ENCODE assay signal across 8 cellular contexts in the genomic region with DNA sequence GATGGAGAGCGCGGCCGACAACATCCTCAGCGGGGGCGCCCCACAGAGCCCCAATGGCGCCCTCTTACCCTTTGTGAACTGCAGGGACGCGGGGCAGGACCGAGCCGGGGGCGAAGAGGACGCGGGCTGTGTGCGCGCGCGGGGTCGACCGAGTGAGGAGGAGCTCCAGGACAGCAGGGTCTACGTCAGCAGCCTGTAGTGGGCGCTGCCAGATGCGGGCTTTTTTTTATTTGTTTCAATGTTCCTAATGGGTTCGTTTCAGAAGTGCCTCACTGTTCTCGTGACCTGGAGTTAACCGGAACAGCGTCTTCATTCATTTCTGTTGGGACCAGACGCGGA.
A peak's percentile ranks its signal among the peaks of the same experiment; 100 is the strongest.
DNase-seq lines count a peak whose midpoint lies in the region; ATAC-seq and TF ChIP-seq lines count a peak whose summit lies in the region.

No MANE protein-coding gene starts in this region.

- DNase-seq in NCI-H524 (lab: John Stamatoyannopoulos, UW), result peak; percentile 55 to 79
- DNase-seq in NCI-H524 treated with DMSO at 0.1 percent for 48 hours (lab: John Stamatoyannopoulos, UW), result no peak
- peak; percentile 39 for DNase-seq in NCI-H1694 (lab: John Stamatoyannopoulos, UW)
- DNase-seq in activated CD8-positive, alpha-beta memory T cell treated with anti-CD3 and anti-CD28 coated beads, Interleukin-2, amount 50 U/mL, for 48 hours, result peak; percentile 83
- DNase-seq in germinal center (ENCODE audit: low spot score), result peak; percentile 47
- DNase-seq in spleen, result peak; percentile 89
- DNase-seq in NCI-H226, result no peak

- H3K4me3 ChIP-seq in spleen, result peak overlapping the region; percentile 44 to 89 (median 64)

- ATAC-seq in HG03520 (IDR thresholded peaks at IDR 0.05; ENCODE audit: unreplicated experiment), result no peak

- H3K36me3 ChIP-seq in spleen, result peaks cover 0 to 31% (median 0%) of the 10 kb centered on the region in 6 donors

- no peaks in the 10 kb centered on the region for H3K9me3 ChIP-seq in spleen

- no peak for TF ChIP-seq POLR2A in spleen (IDR thresholded peaks at IDR 0.05)

- intact Hi-C loops in spleen (cut with DNase I; ENCODE audit: low total_unique reads), result no loop called here

- H3K27ac ChIP-seq in spleen, result peak overlapping the region; percentile 5 to 91 (median 78)

- peaks cover 0 to 35% (median 26%) of the 10 kb centered on the region in 6 donors for H3K4me1 ChIP-seq in spleen

- TF ChIP-seq CTCF in spleen (IDR thresholded peaks at IDR 0.05 in 8 of 11, conservative IDR thresholded peaks at IDR 0.05 in 3 of 11), result peak in 3 of 11 experiments; percentile 20 to 42 (median 37)

- peaks cover 0 to 10% (median 0%) of the 10 kb centered on the region in 7 donors for H3K27me3 ChIP-seq in spleen (replicated peaks in 1 of 7)

- WGBS in spleen, 5 donors, result 0 to 24% (median 4%) methylated on average over 18 to 28 of the region's 28 CpGs

Comparison
In these comparisons a context has a peak if more than half of its experiments do, and no peak if none do; other contexts are left out.
1. DNase-seq: peak in NCI-H524 (2 of 2), NCI-H1694 (single experiment), activated CD8-positive, alpha-beta memory T cell treated with anti-CD3 and anti-CD28 coated beads, Interleukin-2, amount 50 U/mL, for 48 hours (single experiment), germinal center (single experiment) and spleen (single experiment); none in NCI-H524 treated with DMSO at 0.1 percent for 48 hours (single experiment) and NCI-H226 (single experiment).